ENCODE assay signal across 1 cellular context in genomic region chr17:2876467-2876866, GRCh38.
TF ChIP-seq lines count a peak whose summit lies in the region.

No MANE protein-coding gene starts in this region.

TF ChIP-seq in GM23338, 12 proteins besides CTCF, POLR2A, EP300 and RAD21 (continued from another document):
- no peak for TF ChIP-seq ETS1 (IDR thresholded peaks at IDR 0.05)
